12 cellular contexts compared by ENCODE assay signal in genomic region chr13:99353836-99354235, GRCh38. TPM values are rescaled to one million over a fixed set of nuclear protein-coding genes. Genes with fewer than 3 reads are reported as not detected.
DNase-seq lines count a peak whose midpoint lies in the region; ATAC-seq and TF ChIP-seq lines count a peak whose summit lies in the region.
"Had no signal": no experiment of that assay in that cellular context is flagged by ENCODE, and none has a peak within 500 bp of the region (broad histone marks: within the 10 kb centered on the region; RNA-seq: fewer than 3 reads in every experiment).

No MANE protein-coding gene starts in this region.

- peaks cover 47 to 87% (median 76%) of the 10 kb centered on the region in 6 donors for H3K4me1 ChIP-seq in spleen

- H3K27ac Mint-ChIP-seq in activated CD4-positive, alpha-beta T cell treated with anti-CD3 and anti-CD28 coated beads, Interleukin-2, amount 10 ng/mL, durations not matched to agents 7 days and 5 days = peak overlapping the region; percentile 98
- peak overlapping the region; percentile 99 for H3K27ac Mint-ChIP-seq in T-cell
- H3K27ac Mint-ChIP-seq in central memory CD8-positive, alpha-beta T cell (ENCODE audit: low read depth) = peak overlapping the region; percentile 100

- no peak overlapping the region for H3K4me3 ChIP-seq in spleen

- H3K27me3 Mint-ChIP-seq in activated CD4-positive, alpha-beta T cell treated with anti-CD3 and anti-CD28 coated beads, Interleukin-2, amount 10 ng/mL, durations not matched to agents 7 days and 5 days = no peaks in the 10 kb centered on the region
- no peaks in the 10 kb centered on the region for H3K27me3 Mint-ChIP-seq in T-cell
- H3K27me3 Mint-ChIP-seq in central memory CD8-positive, alpha-beta T cell = no peaks in the 10 kb centered on the region

- peaks cover 0 to 78% (median 5%) of the 10 kb centered on the region in 6 donors for H3K36me3 ChIP-seq in spleen

- intact Hi-C loops in spleen (cut with DNase I; ENCODE audit: low total_unique reads) = loop anchor here (5.0 kb wide), 1 partner anchor 42 kb away; no protein-coding TSS in a partner anchor

- TF ChIP-seq CTCF in spleen (IDR thresholded peaks at IDR 0.05 in 8 of 11, conservative IDR thresholded peaks at IDR 0.05 in 3 of 11) = no peak

- POLR2A ChIA-PET in activated CD4-positive, alpha-beta T cell treated with anti-CD3 and anti-CD28 coated beads, Interleukin-2, amount 10 ng/mL, durations not matched to agents 7 days and 5 days (lab: Charles Lee) = no interaction called here
- POLR2A ChIA-PET in T-cell (lab: Charles Lee) = interaction anchor here (0.6 to 3.8 kb wide), 6 partner anchors 8 to 48 kb away, joined by 3 to 24 read pairs (median 4); partner anchors contain the start of gene GPR183 (in 1 of the 2)

- H3K9me3 ChIP-seq in spleen = no peaks in the 10 kb centered on the region

- no peak overlapping the region for H3K4me3 Mint-ChIP-seq in activated CD4-positive, alpha-beta T cell treated with anti-CD3 and anti-CD28 coated beads, Interleukin-2, amount 10 ng/mL, durations not matched to agents 7 days and 5 days
- H3K4me3 Mint-ChIP-seq in T-cell = peak overlapping the region in 2 of 3 donors; percentile 39 to 73
- H3K4me3 Mint-ChIP-seq in central memory CD8-positive, alpha-beta T cell = peak overlapping the region; percentile 77

- peak overlapping the region; percentile 86 to 92 (median 88) for H3K27ac ChIP-seq in spleen

- no peak for ATAC-seq in T-cell (replicated peaks in 1 of 4)
- ATAC-seq in central memory CD8-positive, alpha-beta T cell (replicated peaks; ENCODE audit: extremely low read depth, poor library complexity, severe bottlenecking) = no peak

- no peaks in the 10 kb centered on the region for H3K27me3 ChIP-seq in spleen (replicated peaks in 1 of 7)

- H3K4me1 Mint-ChIP-seq in activated CD4-positive, alpha-beta T cell treated with anti-CD3 and anti-CD28 coated beads, Interleukin-2, amount 10 ng/mL, durations not matched to agents 7 days and 5 days = peaks cover 82% of the 10 kb centered on the region
- H3K4me1 Mint-ChIP-seq in T-cell = peaks cover 96 to 97% (median 97%) of the 10 kb centered on the region in 3 donors
- H3K4me1 Mint-ChIP-seq in central memory CD8-positive, alpha-beta T cell = peaks cover 100% of the 10 kb centered on the region

- WGBS in spleen, 5 donors = 69 to 79% (median 75%) methylated on average over 8 of the region's 8 CpGs

- DNase-seq in activated CD4-positive, alpha-beta T cell treated with anti-CD3 and anti-CD28 coated beads, Interleukin-2, amount 10 ng/mL, durations not matched to agents 7 days and 5 days = no peak
- DNase-seq in activated CD4-positive, alpha-beta T cell treated with anti-CD3 and anti-CD28 coated beads, Interleukin-2, amount 50 U/mL, for 1 hour = no peak
- no peak for DNase-seq in T-cell
- DNase-seq in central memory CD8-positive, alpha-beta T cell (ENCODE audit: low spot score in 2 of 2) = no peak
- no peak for DNase-seq in spleen
- DNase-seq in CD1c-positive myeloid dendritic cell (ENCODE audit: extremely low spot score) = no peak
- DNase-seq in NCI-H2171 (lab: John Stamatoyannopoulos, UW) = no peak
- DNase-seq in activated gamma-delta T cell treated with Interleukin-2 at 50 U/mL for 16 hours = no peak
- DNase-seq: ACHN; activated CD8-positive, alpha-beta memory T cell treated with anti-CD3 and anti-CD28 coated beads, Interleukin-2, amount 50 U/mL, for 48 hours; HCEC 1CT; MM.1S had no signal

- no peak for TF ChIP-seq POLR2A in spleen (IDR thresholded peaks at IDR 0.05)

- CTCF ChIA-PET in activated CD4-positive, alpha-beta T cell treated with anti-CD3 and anti-CD28 coated beads, Interleukin-2, amount 10 ng/mL, durations not matched to agents 7 days and 5 days (lab: Charles Lee) = interaction anchor here (0.9 to 2.8 kb wide), 2 partner anchors 23 to 82 kb away, joined by 3 to 13 read pairs; no protein-coding TSS in a partner anchor
- CTCF ChIA-PET in T-cell (lab: Charles Lee) = interaction anchor here (0.7 to 4.7 kb wide), 4 partner anchors 28 to 83 kb away, joined by 3 to 46 read pairs (median 18); no protein-coding TSS in a partner anchor

- H3K9me3 Mint-ChIP-seq in activated CD4-positive, alpha-beta T cell treated with anti-CD3 and anti-CD28 coated beads, Interleukin-2, amount 10 ng/mL, durations not matched to agents 7 days and 5 days = no peaks in the 10 kb centered on the region
- H3K9me3 Mint-ChIP-seq in T-cell = no peaks in the 10 kb centered on the region
- H3K9me3 Mint-ChIP-seq in central memory CD8-positive, alpha-beta T cell = no peaks in the 10 kb centered on the region

- H3K36me3 Mint-ChIP-seq in activated CD4-positive, alpha-beta T cell treated with anti-CD3 and anti-CD28 coated beads, Interleukin-2, amount 10 ng/mL, durations not matched to agents 7 days and 5 days (ENCODE audit: low read depth) = peaks cover 78% of the 10 kb centered on the region
- peaks cover 37% of the 10 kb centered on the region for H3K36me3 Mint-ChIP-seq in T-cell
- peaks cover 39% of the 10 kb centered on the region for H3K36me3 Mint-ChIP-seq in central memory CD8-positive, alpha-beta T cell (ENCODE audit: insufficient read depth)

RNA-seq across cellular contexts. Expression of gene GPR183, which starts 46.6 kb away (rescaled TPM):
- 10 to 100 TPM; 41.4 to 45.1 TPM for total RNA-seq in activated CD4-positive, alpha-beta T cell treated with anti-CD3 and anti-CD28 coated beads, Interleukin-2, amount 10 ng/mL, durations not matched to agents 7 days and 5 days
- 100 to 1,000 TPM in 3 of 5 donors, 10 to 100 TPM in 2; 69.9 to 152 (median 100) TPM for total RNA-seq in T-cell
- 10 to 100 TPM; 29.1 to 83.6 (median 53.4) TPM for total RNA-seq in spleen
- 10 to 100 TPM; 56.0 to 68.0 (median 60.6) TPM for polyA plus RNA-seq in spleen
